In genomic region chr2:183123117-183123958, GRCh38 we compare ENCODE assay signal across 8 cellular contexts. TPM values are rescaled to one million over a fixed set of nuclear protein-coding genes. Genes with fewer than 3 reads are reported as not detected.
DNase-seq lines count a peak whose midpoint lies in the region; ATAC-seq lines count a peak whose summit lies in the region.

No MANE protein-coding gene starts in this region.

- peak overlapping the region; percentile 79; the same call in 1 of the 2 replicates for H3K4me3 ChIP-seq in iPS-18c (ENCODE audit: insufficient read depth, low read depth, low read length)

- H3K36me3 Mint-ChIP-seq in activated CD4-positive, alpha-beta T cell treated with anti-CD3 and anti-CD28 coated beads, Interleukin-2, amount 10 ng/mL, durations not matched to agents 24 days and 14 days (ENCODE audit: low read depth) = peaks cover 5% of the 10 kb centered on the region
- peaks cover 10 to 13% of the 10 kb centered on the region in 2 donors for H3K36me3 Mint-ChIP-seq in activated naive CD4-positive, alpha-beta T cell treated with anti-CD3 and anti-CD28 coated beads, Interleukin-2, amount 50 U/mL, for 72 hours

- H3K4me3 Mint-ChIP-seq in activated CD4-positive, alpha-beta T cell treated with anti-CD3 and anti-CD28 coated beads, Interleukin-2, amount 10 ng/mL, durations not matched to agents 24 days and 14 days = peak overlapping the region; percentile 98
- H3K4me3 Mint-ChIP-seq in stimulated activated naive CD8-positive, alpha-beta T cell treated with anti-CD3 and anti-CD28 coated beads, Interleukin-15, amount 100 ng/mL, for 72 hours = peak overlapping the region; percentile 92 to 94

- intact Hi-C loops in activated CD4-positive, alpha-beta T cell treated with anti-CD3 and anti-CD28 coated beads, Interleukin-2, amount 10 ng/mL, durations not matched to agents 24 days and 14 days (cut with micrococcal nuclease) = no loop called here

- no peaks in the 10 kb centered on the region for H3K9me3 Mint-ChIP-seq in activated CD4-positive, alpha-beta T cell treated with anti-CD3 and anti-CD28 coated beads, Interleukin-2, amount 10 ng/mL, durations not matched to agents 24 days and 14 days
- H3K9me3 Mint-ChIP-seq in activated naive CD4-positive, alpha-beta T cell treated with anti-CD3 and anti-CD28 coated beads, Interleukin-2, amount 50 U/mL, for 72 hours = no peaks in the 10 kb centered on the region
- H3K9me3 Mint-ChIP-seq in stimulated activated naive CD8-positive, alpha-beta T cell treated with anti-CD3 and anti-CD28 coated beads, Interleukin-15, amount 100 ng/mL, for 72 hours = no peaks in the 10 kb centered on the region

- no peaks in the 10 kb centered on the region for H3K9me3 ChIP-seq in iPS-18c (ENCODE audit: control insufficient read depth, insufficient read depth, low read length)

- H3K4me1 Mint-ChIP-seq in activated CD4-positive, alpha-beta T cell treated with anti-CD3 and anti-CD28 coated beads, Interleukin-2, amount 10 ng/mL, durations not matched to agents 24 days and 14 days = peaks cover 24% of the 10 kb centered on the region
- H3K4me1 Mint-ChIP-seq in stimulated activated naive CD8-positive, alpha-beta T cell treated with anti-CD3 and anti-CD28 coated beads, Interleukin-15, amount 100 ng/mL, for 72 hours = peaks cover 26% of the 10 kb centered on the region

- ATAC-seq in activated naive CD4-positive, alpha-beta T cell treated with anti-CD3 and anti-CD28 coated beads, Interleukin-2, amount 50 U/mL, for 72 hours = no peak
- no peak for ATAC-seq in stimulated activated naive CD8-positive, alpha-beta T cell treated with anti-CD3 and anti-CD28 coated beads, Interleukin-15, amount 100 ng/mL, for 72 hours
- ATAC-seq in HG03469 (IDR thresholded peaks at IDR 0.05; ENCODE audit: unreplicated experiment) (no peak), GM19328 (IDR thresholded peaks at IDR 0.05; ENCODE audit: unreplicated experiment) (no peak)

- peak overlapping the region; percentile 99 for H3K27ac Mint-ChIP-seq in activated CD4-positive, alpha-beta T cell treated with anti-CD3 and anti-CD28 coated beads, Interleukin-2, amount 10 ng/mL, durations not matched to agents 24 days and 14 days
- peak overlapping the region; percentile 1 to 97 for H3K27ac Mint-ChIP-seq in activated naive CD4-positive, alpha-beta T cell treated with anti-CD3 and anti-CD28 coated beads, Interleukin-2, amount 50 U/mL, for 72 hours
- peak overlapping the region in 1 of 2 donors; percentile 98 for H3K27ac Mint-ChIP-seq in stimulated activated naive CD8-positive, alpha-beta T cell treated with anti-CD3 and anti-CD28 coated beads, Interleukin-15, amount 100 ng/mL, for 72 hours

- DNase-seq in activated CD4-positive, alpha-beta T cell treated with anti-CD3 and anti-CD28 coated beads, Interleukin-2, amount 10 ng/mL, durations not matched to agents 24 days and 14 days = peak; percentile 61
- no peak for DNase-seq in activated CD4-positive, alpha-beta T cell treated with anti-CD3 and anti-CD28 coated beads for 1 hour
- DNase-seq in activated naive CD4-positive, alpha-beta T cell treated with anti-CD3 and anti-CD28 coated beads, Interleukin-2, amount 50 U/mL, for 72 hours (ENCODE audit: low spot score in 2 of 2) = no peak
- peak in 1 of 2 donors; percentile 8 for DNase-seq in stimulated activated naive CD8-positive, alpha-beta T cell treated with anti-CD3 and anti-CD28 coated beads, Interleukin-15, amount 100 ng/mL, for 72 hours
- no peak for DNase-seq in NCI-H1436 (lab: John Stamatoyannopoulos, UW)

- peaks cover 15% of the 10 kb centered on the region for H3K27me3 Mint-ChIP-seq in activated CD4-positive, alpha-beta T cell treated with anti-CD3 and anti-CD28 coated beads, Interleukin-2, amount 10 ng/mL, durations not matched to agents 24 days and 14 days
- peaks cover 29% of the 10 kb centered on the region for H3K27me3 Mint-ChIP-seq in stimulated activated naive CD8-positive, alpha-beta T cell treated with anti-CD3 and anti-CD28 coated beads, Interleukin-15, amount 100 ng/mL, for 72 hours

RNA-seq across cellular contexts. Expression of gene NUP35, which starts 0.9 kb away (rescaled TPM):
- total RNA-seq in activated CD4-positive, alpha-beta T cell treated with anti-CD3 and anti-CD28 coated beads, Interleukin-2, amount 10 ng/mL, durations not matched to agents 24 days and 14 days = 41.5 and 44.0 TPM in 2 replicates
- total RNA-seq in activated naive CD4-positive, alpha-beta T cell treated with anti-CD3 and anti-CD28 coated beads, Interleukin-2, amount 50 U/mL, for 72 hours = 10 to 100 TPM; 28.7 to 35.0 TPM

RNA-seq across cellular contexts. Expression of gene DUSP19, which starts 44.8 kb away (rescaled TPM):
- total RNA-seq in activated CD4-positive, alpha-beta T cell treated with anti-CD3 and anti-CD28 coated beads, Interleukin-2, amount 10 ng/mL, durations not matched to agents 24 days and 14 days = 1.0 and 2.3 TPM in 2 replicates
- 1 to 10 TPM; 1.8 to 3.8 TPM for total RNA-seq in activated naive CD4-positive, alpha-beta T cell treated with anti-CD3 and anti-CD28 coated beads, Interleukin-2, amount 50 U/mL, for 72 hours
